In the genomic region with DNA sequence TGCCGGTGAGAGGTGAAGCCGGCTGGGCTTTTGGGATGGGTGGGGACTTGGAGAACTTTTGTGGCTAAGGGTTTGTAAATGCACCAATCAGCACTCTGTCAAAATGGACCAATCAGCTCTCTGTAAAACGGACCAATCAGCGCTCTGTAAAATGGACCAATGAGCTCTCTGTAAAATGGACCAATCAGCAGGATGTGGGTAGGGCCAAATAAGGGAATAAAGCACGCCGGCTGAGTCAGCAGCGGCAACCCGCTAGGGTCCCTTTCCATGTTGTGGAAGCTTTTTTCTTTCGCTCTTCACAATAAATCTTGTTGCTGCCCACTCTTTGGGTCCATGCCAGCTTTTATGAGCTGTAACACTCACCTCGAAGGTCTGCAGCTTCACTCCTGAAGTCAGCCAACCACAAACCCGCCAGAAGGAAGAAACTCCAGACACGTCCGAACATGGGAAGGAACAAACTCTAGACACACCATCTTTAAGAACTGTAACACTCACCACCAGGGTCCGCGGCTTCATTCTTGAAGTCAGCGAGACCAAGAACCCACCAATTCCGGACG, we compare ENCODE assay signal across 8 cellular contexts. TPM values are rescaled to one million over a fixed set of nuclear protein-coding genes. Genes with fewer than 3 reads are reported as not detected.
DNase-seq lines count a peak whose midpoint lies in the region; ATAC-seq, FAIRE-seq and TF ChIP-seq lines count a peak whose summit lies in the region.
"Not testable (repeated sequence)": the region's sequence is repeated elsewhere in the genome, so short reads cannot be mapped to it uniquely, and the experiment has no call there.

No MANE protein-coding gene starts in this region.

- BruUV-seq in K562 (replicated peaks; lab: Mats Ljungman, UMichigan), result not testable (repeated sequence)

- not testable (repeated sequence) for H3K36me3 ChIP-seq in BE2C; HUES48 (ENCODE audit: control insufficient read depth, insufficient read depth, low read length); K562 (ENCODE audit: control insufficient read depth, insufficient read depth, low read length); H1 (ENCODE audit: control insufficient read depth in 2 of 4, insufficient read depth in 4 of 4, low read length in 3 of 4)

- peaks cover 11% of the 10 kb centered on the region for H3K4me1 Mint-ChIP-seq in WTC11
- not testable (repeated sequence) for H3K4me1 Mint-ChIP-seq in nephron progenitor cell

- H3K14ac ChIP-seq in H1 (ENCODE audit: insufficient read length), result not testable (repeated sequence)

- 0 out of 2 replicates have a peak overlapping the region, but pooled peaks have one; percentile 44 for H2BK5ac ChIP-seq in H1 (ENCODE audit: low read depth, low read length)

- H3K9me3 Mint-ChIP-seq in WTC11 (peaks cover 64% of the 10 kb centered on the region), nephron progenitor cell (peaks cover 72% of the 10 kb centered on the region)

- H4K91ac ChIP-seq in H1 (replicated peaks; ENCODE audit: insufficient read length, low read length), result not testable (repeated sequence)

- not testable (repeated sequence) for H3K27me3 Mint-ChIP-seq in WTC11 (ENCODE audit: low read depth); nephron progenitor cell (ENCODE audit: low read depth, poor library complexity)

- intact Hi-C loops in K562 (cut with micrococcal nuclease), result not testable (repeated sequence)

- POLR2A ChIA-PET in WTC11 (lab: Charles Lee), result interaction anchor here (0.7 kb wide), 1 partner anchor 376 kb away, joined by 3 read pairs; no protein-coding TSS in a partner anchor
- POLR2A ChIA-PET in K562 (lab: Yijun Ruan, JAX); H1 (lab: Charles Lee; ENCODE audit: partially characterized antibody): not testable (repeated sequence)

- peak overlapping the region; percentile 31; the same call in 1 of the 2 replicates for H2AFZ ChIP-seq in K562 (ENCODE audit: low read depth, low read length)
- H2AFZ ChIP-seq in H1 (ENCODE audit: low read length), result 0 out of 2 replicates have a peak overlapping the region, but pooled peaks have one; percentile 28

- TF ChIP-seq EP300 in K562 (IDR thresholded peaks at IDR 0.05; ENCODE audit: low read length); H1 (IDR thresholded peaks at IDR 0.05; ENCODE audit: borderline replicate concordance in 1 of 2, low read depth in 2 of 2, low read length in 2 of 2): not testable (repeated sequence)

- peak; percentile 11 for DNase-seq in BE2C
- DNase-seq in WTC11 (ENCODE audit: low spot score); nephron progenitor cell: not testable (repeated sequence)
- peak in 1 of 4 experiments; percentile 6 for DNase-seq in K562 (ENCODE audit: extremely low read depth in 1 of 4, low spot score in 3 of 4)
- DNase-seq in H1 (ENCODE audit: low read depth in 1 of 2, low spot score in 2 of 2), result peak in 1 of 2 experiments; percentile 44
- DNase-seq in glomerular visceral epithelial cell (ENCODE audit: extremely low spot score), result peak; percentile 34
- peak; percentile 48 for DNase-seq in renal cortical epithelial cell (ENCODE audit: low read depth)

- TF ChIP-seq CTCF in BE2C (IDR thresholded peaks at IDR 0.05; ENCODE audit: low read depth, low read length); WTC11 (IDR thresholded peaks at IDR 0.05); K562 (IDR thresholded peaks at IDR 0.05 in 2 of 3, conservative IDR thresholded peaks at IDR 0.05 in 1 of 3; ENCODE audit: insufficient read depth in 2 of 3, low read depth in 1 of 3, low read length in 3 of 3); H1 (IDR thresholded peaks at IDR 0.05; ENCODE audit: control extremely low read depth in 1 of 3, insufficient read depth in 1 of 3, low read depth in 1 of 3, low read length in 3 of 3); nephron progenitor cell (IDR thresholded peaks at IDR 0.05): not testable (repeated sequence)

- H2BK20ac ChIP-seq in H1 (ENCODE audit: low read length), result not testable (repeated sequence)

- H3K9me1 ChIP-seq in K562 (ENCODE audit: control insufficient read depth, insufficient read depth, low read length), result not testable (repeated sequence)

- not testable (repeated sequence) for TF ChIP-seq RAD21 in K562 (CRISPR knock-in tag; conservative IDR thresholded peaks at IDR 0.05 in 1 of 2, IDR thresholded peaks at IDR 0.05 in 1 of 2); H1 (IDR thresholded peaks at IDR 0.05 in 1 of 2, conservative IDR thresholded peaks at IDR 0.05 in 1 of 2; ENCODE audit: low read depth in 2 of 2, low read length in 2 of 2)

- H3K27me3 ChIP-seq in BE2C; HUES48 (ENCODE audit: control insufficient read depth, insufficient read depth, low read length); K562 (ENCODE audit: control insufficient read depth in 2 of 2, insufficient read depth in 2 of 2, low read length in 2 of 2); H1 (replicated peaks in 1 of 4; ENCODE audit: control insufficient read depth in 3 of 4, extremely low read depth in 1 of 4, insufficient read depth in 3 of 4, low read length in 3 of 4): not testable (repeated sequence)

- not testable (repeated sequence) for H2BK15ac ChIP-seq in H1 (ENCODE audit: low read length)

- not testable (repeated sequence) for H3K4me1 ChIP-seq in BE2C; HUES48 (ENCODE audit: control insufficient read depth, insufficient read depth, low read length); K562 (replicated peaks in 1 of 2; ENCODE audit: control insufficient read depth in 2 of 2, insufficient read depth in 2 of 2, low read length in 2 of 2); H1 (replicated peaks in 1 of 4; ENCODE audit: control insufficient read depth in 3 of 4, insufficient read depth in 4 of 4, low read length in 3 of 4)

- not testable (repeated sequence) for H3K23me2 ChIP-seq in H1 (ENCODE audit: low read depth, low read length)

- not testable (repeated sequence) for H3K79me2 ChIP-seq in K562 (ENCODE audit: control insufficient read depth, insufficient read depth, low read length); H1 (ENCODE audit: control insufficient read depth in 1 of 2, insufficient read depth in 2 of 2, low read length in 2 of 2)

- FAIRE-seq in K562 (lab: Jason Lieb, UNC); H1 (lab: Jason Lieb, UNC): not testable (repeated sequence)

- H3K18ac ChIP-seq in H1 (ENCODE audit: extremely low read depth, low read length), result not testable (repeated sequence)

- H3K4ac ChIP-seq in H1 (replicated peaks; ENCODE audit: insufficient read length, low read depth, low read length), result not testable (repeated sequence)

- whole genome bisulfite sequencing in K562 (ENCODE audit: insufficient coverage, low coverage, missing lambda C conversion rate), result 28% methylated on average over 16 of the region's 18 CpGs
- 93% methylated on average over 18 of the region's 18 CpGs; no CpG with 5 or more reads in 1 of the 2 experiments for WGBS in H1 (ENCODE audit: extremely low coverage in 1 of 2, insufficient coverage in 1 of 2, insufficient read length in 1 of 2, insufficient replicate concordance in 2 of 2, low coverage in 1 of 2, low lambda C conversion rate in 2 of 2, missing lambda C conversion rate in 1 of 2), 2 experiments

- not testable (repeated sequence) for ATAC-seq in WTC11
- peak; percentile 70 for ATAC-seq in K562

- not testable (repeated sequence) for H4K5ac ChIP-seq in H1 (ENCODE audit: insufficient read length, low read depth, low read length)

- not testable (repeated sequence) for H3K4me3 ChIP-seq in BE2C (ENCODE audit: low read depth, low read length); HUES48 (ENCODE audit: low read depth, low read length); K562; H1 (ENCODE audit: extremely low read depth in 1 of 4, insufficient read depth in 2 of 4, low read depth in 3 of 4, low read length in 4 of 4)

- in situ Hi-C loops in K562 (cut with MboI), result not testable (repeated sequence)

- not testable (repeated sequence) for H3K79me1 ChIP-seq in H1 (ENCODE audit: low read depth, low read length)

- not testable (repeated sequence) for H3K4me3 Mint-ChIP-seq in WTC11, nephron progenitor cell

- not testable (repeated sequence) for H4K20me1 ChIP-seq in K562 (replicated peaks; ENCODE audit: control insufficient read depth, insufficient read depth, low read length); H1 (replicated peaks in 1 of 2; ENCODE audit: control insufficient read depth in 1 of 2, insufficient read depth in 2 of 2, low read length in 2 of 2)

- H2AK5ac ChIP-seq in H1 (ENCODE audit: low read depth, low read length), result not testable (repeated sequence)

- H3K9ac ChIP-seq in HUES48 (ENCODE audit: low read depth, low read length); K562 (ENCODE audit: insufficient read depth in 1 of 2, low read depth in 2 of 2, low read length in 2 of 2); H1 (replicated peaks in 1 of 4; ENCODE audit: extremely low read depth in 1 of 4, low read depth in 3 of 4, low read length in 3 of 4): not testable (repeated sequence)

- H3K56ac ChIP-seq in H1 (replicated peaks; ENCODE audit: insufficient read length, low read depth, low read length), result not testable (repeated sequence)

- not testable (repeated sequence) for H3K9me3 ChIP-seq in BE2C; HUES48 (ENCODE audit: control insufficient read depth, insufficient read depth, low read length); K562 (replicated peaks; ENCODE audit: control insufficient read depth, insufficient read depth, low read depth, low read length); H1 (ENCODE audit: insufficient read depth in 2 of 2, low read depth in 1 of 2, low read length in 1 of 2)

- not testable (repeated sequence) for TF ChIP-seq POLR2A in K562 (conservative IDR thresholded peaks at IDR 0.05); H1 (IDR thresholded peaks at IDR 0.05; ENCODE audit: control extremely low read depth in 1 of 2, low read depth in 2 of 2, low read length in 2 of 2)

- CTCF ChIA-PET in WTC11 (lab: Charles Lee), result interaction anchor here (0.6 to 1.7 kb wide), 4 partner anchors 9 to 496 kb away, joined by 3 to 6 read pairs (median 4); no protein-coding TSS in a partner anchor
- CTCF ChIA-PET in K562 (lab: Yijun Ruan, JAX; ENCODE audit: low intra/inter-chr PET ratio), result interaction anchor here (0.7 kb wide), 1 partner anchor 1056 kb away, joined by 3 read pairs; no protein-coding TSS in a partner anchor
- CTCF ChIA-PET in H1 (lab: Charles Lee; ENCODE audit: partially characterized antibody), result interaction anchor here (1.0 to 1.5 kb wide), 2 partner anchors 29 to 307 kb away, joined by 3 to 4 read pairs; no protein-coding TSS in a partner anchor

- H4K8ac ChIP-seq in H1 (ENCODE audit: extremely low read depth, insufficient read depth, low read length), result not testable (repeated sequence)

- H3K27ac Mint-ChIP-seq in WTC11, result not testable (repeated sequence)
- H3K27ac Mint-ChIP-seq in nephron progenitor cell, result peak overlapping the region; percentile 69

- peak overlapping the region; percentile 12 for H3K27ac ChIP-seq in HUES48 (ENCODE audit: low read depth, low read length)
- not testable (repeated sequence) for H3K27ac ChIP-seq in K562 (ENCODE audit: extremely low read depth, low read depth, low read length); H1 (ENCODE audit: low read depth, low read length)

- H3K4me2 ChIP-seq in K562 (ENCODE audit: insufficient read depth, low read length); H1 (ENCODE audit: insufficient read depth in 1 of 2, low read depth in 2 of 2, low read length in 2 of 2): not testable (repeated sequence)

- H3K36me3 Mint-ChIP-seq in WTC11, result peaks cover 35% of the 10 kb centered on the region
- H3K36me3 Mint-ChIP-seq in nephron progenitor cell (ENCODE audit: low read depth), result not testable (repeated sequence)

- H3K23ac ChIP-seq in H1 (ENCODE audit: insufficient read length), result not testable (repeated sequence)

- not testable (repeated sequence) for H2BK12ac ChIP-seq in H1 (ENCODE audit: low read depth, low read length)

- H2BK120ac ChIP-seq in H1 (replicated peaks; ENCODE audit: low read depth, low read length), result not testable (repeated sequence)

RNA-seq across cellular contexts. Expression of a gene that starts 17.4 kb away (rescaled TPM):
- 0.17 TPM for polyA plus RNA-seq in BE2C (2012; ENCODE audit: insufficient read depth, insufficient read length, low read depth)
- total RNA-seq in WTC11 (2021), result 4.1 to 6.7 TPM (median 6.1 TPM) in 3 replicates
- total RNA-seq in K562 (2011; cell fraction: chromatin; rRNA removed; ENCODE audit: low replicate concordance), result 0.37 TPM in 1 of 2 replicates, not detected in the other
- total RNA-seq in K562 (2011; cell fraction: nucleolus; rRNA removed), result 0.17 TPM in 1 of 2 replicates, not detected in the other
- total RNA-seq in K562 (2011; cell fraction: nucleoplasm; rRNA removed), result not detected in 2 replicates
- 0.53 and 0.68 TPM in 2 replicates for total RNA-seq in K562 (2014; rRNA removed)
- total RNA-seq in K562 (2014; rRNA removed; fragmentation: Illumina TruSeq; extraction: Trizol), result 0.15 and 0.19 TPM in 2 replicates
- total RNA-seq in K562 (2015; rRNA removed; fragmentation: Illumina TruSeq; extraction: Trizol), result 0.15 and 0.40 TPM in 2 replicates
- 0.09 and 0.51 TPM in 2 replicates for total RNA-seq in K562 (2021)
- 0.20 and 0.33 TPM in 2 replicates for polyA plus RNA-seq in K562 (2011; rRNA removed)
- 0.03 TPM in 1 of 2 replicates, not detected in the other for polyA plus RNA-seq in K562 (2011; cell fraction: cytosol; rRNA removed)
- polyA plus RNA-seq in K562 (2011; cell fraction: nucleus; rRNA removed), result 0.36 and 0.59 TPM in 2 replicates
- polyA plus RNA-seq in K562 (2012), result 0.25 and 0.40 TPM in 2 replicates
- polyA plus RNA-seq in K562 (2014; fragmentation: Illumina TruSeq; extraction: Trizol), result 0.08 and 0.12 TPM in 2 replicates
- under 1 TPM; 0.01 to 0.04 TPM for polyA plus RNA-seq in K562 (2014; fragmentation: Nextera tagmentation; extraction: Ambion mirVana)
- polyA plus RNA-seq in K562 (2014; rRNA removed), result 0.15 TPM in 1 of 2 replicates, not detected in the other
- 0.67 and 0.87 TPM in 2 replicates for polyA minus RNA-seq in K562 (2011; rRNA and poly(A)+ RNA removed)
- not detected in 2 replicates for polyA minus RNA-seq in K562 (2011; cell fraction: cytosol; rRNA and poly(A)+ RNA removed)
- polyA minus RNA-seq in K562 (2011; cell fraction: nucleus; rRNA and poly(A)+ RNA removed), result 0.11 TPM in 1 of 2 replicates, not detected in the other
- total RNA-seq in H1 (2021; fragmentation: NEBNext Ultra II Directional; extraction: Animal tissue kit (Norgen Biotek cat#: 25700)), result 3.8 and 4.4 TPM in 2 replicates
- 3.2 and 3.7 TPM in 2 replicates for polyA plus RNA-seq in H1 (2011; rRNA removed)
- 3.8 TPM for polyA plus RNA-seq in H1 (2011; cell fraction: cytosol; rRNA removed)
- 6.5 TPM for polyA plus RNA-seq in H1 (2011; cell fraction: nucleus; rRNA removed)
- polyA plus RNA-seq in H1 (2012, experiment 1 of 2), result 3.4 to 5.2 TPM (median 4.3 TPM) in 4 replicates
- 0.33 TPM for polyA plus RNA-seq in H1 (2012, experiment 2 of 2)
- polyA plus RNA-seq in H1 (2013, experiment 1 of 2), result 2.9 TPM
- polyA plus RNA-seq in H1 (2013, experiment 2 of 2), result 2.2 TPM
- 20.2 and 28.7 TPM in 2 replicates for polyA minus RNA-seq in H1 (2011; rRNA and poly(A)+ RNA removed)
- polyA minus RNA-seq in H1 (2011; cell fraction: cytosol; rRNA and poly(A)+ RNA removed), result 2.3 TPM
- polyA minus RNA-seq in H1 (2011; cell fraction: nucleus; rRNA and poly(A)+ RNA removed), result 10.7 TPM
- total RNA-seq in renal cortical epithelial cell, result 25.6 and 27.4 TPM in 2 replicates
